In genomic region chr15:51619331-51620033, GRCh38 we compare ENCODE assay signal across 25 cellular contexts. TPM values are rescaled to one million over a fixed set of nuclear protein-coding genes. Genes with fewer than 3 reads are reported as not detected.
A peak's percentile ranks its signal among the peaks of the same experiment; 100 is the strongest.
DNase-seq lines count a peak whose midpoint lies in the region; ATAC-seq and TF ChIP-seq lines count a peak whose summit lies in the region.
"Had no signal": no experiment of that assay in that cellular context is flagged by ENCODE, and none has a peak within 500 bp of the region (broad histone marks: within the 10 kb centered on the region; RNA-seq: fewer than 3 reads in every experiment).

No MANE protein-coding gene starts in this region.

- H3K4me2 ChIP-seq in mesenchymal stem cell (ENCODE audit: low read length, poor library complexity, severe bottlenecking) = no peak overlapping the region
- H3K4me2 ChIP-seq in neural progenitor cell = no peak overlapping the region

- no peak overlapping the region for H3K18ac ChIP-seq in mesenchymal stem cell (ENCODE audit: low read depth in 1 of 2, low read length in 2 of 2)

- H3K4me3 ChIP-seq in mesenchymal stem cell (ENCODE audit: insufficient read depth in 1 of 2, low read depth in 1 of 2, low read length in 2 of 2) (no peak overlapping the region), Caco-2 (ENCODE audit: low read depth, low read length) (no peak overlapping the region), neural progenitor cell (no peak overlapping the region)
- H3K4me3 ChIP-seq: BLaER1, thyroid gland had no signal

- no peak for ATAC-seq in GM18909 (IDR thresholded peaks at IDR 0.05; ENCODE audit: poor library complexity, unreplicated experiment)
- ATAC-seq: activated CD8-positive, alpha-beta T cell treated with anti-CD3 and anti-CD28 coated beads, Interleukin-2, amount 10 ng/mL, durations not matched to agents 7 days and 5 days; left lobe of liver; Right ventricle myocardium inferior; stimulated activated naive CD8-positive, alpha-beta T cell treated with anti-CD3 and anti-CD28 coated beads, Interleukin-15, Interleukin-2, amounts not matched to agents 100 U/mL and 50 U/mL, for 24 hours had no signal

- H3K36me3 Mint-ChIP-seq in Caco-2 (ENCODE audit: insufficient read depth, unreplicated experiment) = peaks cover 12% of the 10 kb centered on the region
- peaks cover 14% of the 10 kb centered on the region for H3K36me3 Mint-ChIP-seq in neural progenitor cell

- no peak overlapping the region for H4K8ac ChIP-seq in mesenchymal stem cell (ENCODE audit: low read length)

- H2AFZ ChIP-seq in mesenchymal stem cell (ENCODE audit: low read depth, low read length) = no peak overlapping the region
- H2AFZ ChIP-seq in neural progenitor cell (replicated peaks) = no peak overlapping the region

- peaks cover 61% of the 10 kb centered on the region for H3K79me2 ChIP-seq in neural progenitor cell (ENCODE audit: low read depth)

- H3K23ac ChIP-seq in mesenchymal stem cell (ENCODE audit: low read length in 2 of 2) = no peak overlapping the region

- TF ChIP-seq CTCF in Caco-2 (IDR thresholded peaks at IDR 0.05; ENCODE audit: insufficient read depth in 1 of 2, low read depth in 1 of 2, low read length in 1 of 2, severe bottlenecking in 1 of 2, unreplicated experiment in 1 of 2) (no peak), neural progenitor cell (IDR thresholded peaks at IDR 0.05) (no peak)

- H3K4me1 ChIP-seq in mesenchymal stem cell (ENCODE audit: control insufficient read depth, insufficient read depth, low read depth, low read length) = no peaks in the 10 kb centered on the region
- H3K4me1 ChIP-seq in Caco-2 = peaks cover 6% of the 10 kb centered on the region; the same call in 1 of the 2 replicates
- peaks cover 16% of the 10 kb centered on the region for H3K4me1 ChIP-seq in neural progenitor cell

- no peak overlapping the region for H3K4ac ChIP-seq in mesenchymal stem cell (ENCODE audit: low read depth in 1 of 2, low read length in 2 of 2)

- intact Hi-C loops in Caco-2 (cut with micrococcal nuclease; ENCODE audit: unreplicated experiment) = no loop called here

- no peak overlapping the region for H2BK5ac ChIP-seq in mesenchymal stem cell (ENCODE audit: low read depth, low read length, poor library complexity, severe bottlenecking)

- no peak overlapping the region for H2AK5ac ChIP-seq in mesenchymal stem cell (ENCODE audit: low read length, severe bottlenecking)

- in situ Hi-C loops in SK-MEL-5 (cut with HindIII; ENCODE audit: low pct_unique_long_range_greater_than_20kb, low sequenced_read_pairs) = no loop called here

- no peak overlapping the region for H3K27ac Mint-ChIP-seq in Caco-2 (ENCODE audit: unreplicated experiment)
- H3K27ac Mint-ChIP-seq in neural progenitor cell = no peak overlapping the region
- H3K27ac Mint-ChIP-seq: activated CD8-positive, alpha-beta T cell treated with anti-CD3 and anti-CD28 coated beads, Interleukin-2, amount 10 ng/mL, durations not matched to agents 7 days and 5 days had no signal

- H3K9ac ChIP-seq in mesenchymal stem cell (ENCODE audit: low read length) (no peak overlapping the region), neural progenitor cell (no peak overlapping the region)
- H3K9ac ChIP-seq: BLaER1 had no signal

- no peak overlapping the region for H2BK15ac ChIP-seq in mesenchymal stem cell (ENCODE audit: low read depth, poor library complexity, severe bottlenecking)

- H4K91ac ChIP-seq in mesenchymal stem cell (ENCODE audit: low read length) = no peak overlapping the region

- POLR2A ChIA-PET in Caco-2 (lab: Charles Lee) = no interaction called here

- CTCF ChIA-PET in Caco-2 (lab: Charles Lee) = no interaction called here

- no peaks in the 10 kb centered on the region for H3K27me3 ChIP-seq in mesenchymal stem cell (ENCODE audit: control insufficient read depth in 1 of 2, insufficient read depth in 1 of 2, low read length in 2 of 2)
- no peaks in the 10 kb centered on the region for H3K27me3 ChIP-seq in Caco-2 (replicated peaks; ENCODE audit: control insufficient read depth, insufficient read depth, low read length)
- peaks cover 14% of the 10 kb centered on the region for H3K27me3 ChIP-seq in neural progenitor cell
- H3K27me3 ChIP-seq: BLaER1, thyroid gland had no signal

- no peak overlapping the region for H2BK120ac ChIP-seq in mesenchymal stem cell (ENCODE audit: low read depth, low read length)

- peaks cover 16% of the 10 kb centered on the region for H3K79me1 ChIP-seq in mesenchymal stem cell (replicated peaks; ENCODE audit: low read length, poor library complexity, severe bottlenecking)

- H3K14ac ChIP-seq in mesenchymal stem cell (ENCODE audit: low read length in 2 of 2) = no peak overlapping the region

- H3K36me3 ChIP-seq in mesenchymal stem cell (ENCODE audit: control insufficient read depth in 1 of 2, insufficient read depth in 2 of 2, low read depth in 1 of 2, low read length in 2 of 2) = no peaks in the 10 kb centered on the region
- H3K36me3 ChIP-seq in Caco-2 (ENCODE audit: control insufficient read depth, insufficient read depth, low read length) = no peaks in the 10 kb centered on the region
- H3K36me3 ChIP-seq in neural progenitor cell = no peaks in the 10 kb centered on the region
- H3K36me3 ChIP-seq: BLaER1, thyroid gland had no signal

- H3K4me1 Mint-ChIP-seq in Caco-2 (ENCODE audit: low read depth, unreplicated experiment) (peaks cover 7% of the 10 kb centered on the region), neural progenitor cell (peaks cover 24% of the 10 kb centered on the region)

- no TSS peak for BruUV-seq in Caco-2 (replicated peaks; lab: Mats Ljungman, UMichigan)

- no peaks in the 10 kb centered on the region for H4K20me1 ChIP-seq in neural progenitor cell (ENCODE audit: low read depth)

- H2BK12ac ChIP-seq in mesenchymal stem cell (ENCODE audit: low read length in 2 of 2) = no peak overlapping the region

- H3K27ac ChIP-seq in mesenchymal stem cell (ENCODE audit: low read length, poor library complexity, severe bottlenecking) (no peak overlapping the region), neural progenitor cell (no peak overlapping the region)
- H3K27ac ChIP-seq: BLaER1, thyroid gland had no signal

- H3K27me3 Mint-ChIP-seq in Caco-2 (ENCODE audit: insufficient read depth, unreplicated experiment) = peaks cover 2% of the 10 kb centered on the region
- peaks cover 3% of the 10 kb centered on the region for H3K27me3 Mint-ChIP-seq in neural progenitor cell (ENCODE audit: insufficient read depth, low read depth)

- H3K9me3 Mint-ChIP-seq in Caco-2 (ENCODE audit: unreplicated experiment) = no peaks in the 10 kb centered on the region
- H3K9me3 Mint-ChIP-seq in neural progenitor cell = no peaks in the 10 kb centered on the region

- peaks cover 14% of the 10 kb centered on the region for H3F3A ChIP-seq in neural progenitor cell (ENCODE audit: low read depth)

- peak; percentile 29 for DNase-seq in NOMO-1 treated with DMSO at 0.1 percent for 48 hours (lab: John Stamatoyannopoulos, UW; ENCODE audit: unreplicated experiment)
- DNase-seq in NOMO-1 treated with dmso at 0.1 percent for 144 hours (lab: John Stamatoyannopoulos, UW; ENCODE audit: unreplicated experiment) = no peak
- DNase-seq in SK-MEL-5 (ENCODE audit: low read depth, low spot score) = peak; percentile 78
- peak; percentile 60 for DNase-seq in mesenchymal stem cell
- DNase-seq in Caco-2 = no peak
- no peak for DNase-seq in neural progenitor cell (ENCODE audit: low spot score)
- DNase-seq in activated gamma-delta T cell treated with Interleukin-2 at 50 U/mL for 16 hours = no peak
- DNase-seq: 8988T; activated CD4-positive, CD25-positive, alpha-beta regulatory T cell treated with anti-CD3 and anti-CD28 coated beads, Interleukin-2, amount 50 U/mL, for 72 hours; activated CD8-positive, alpha-beta T cell treated with anti-CD3 and anti-CD28 coated beads, Interleukin-2, amount 10 ng/mL, durations not matched to agents 7 days and 5 days; activated naive CD4-positive, alpha-beta T cell treated with anti-CD3 and anti-CD28 coated beads, Interleukin-2, amount 50 U/mL, for 16 hours; activated T-cell treated with anti-CD3 and anti-CD28 coated beads, Interleukin-2, amount 50 U/mL, for 48 hours; dermis blood vessel endothelial cell; NCI-H1417 treated with DMSO at 0.1 percent for 48 hours; NCI-H524; nucleus accumbens; OCI-M1; spleen; stimulated activated CD4-positive, alpha-beta T cell treated with anti-CD3 and anti-CD28 coated beads, Interleukin-4, amount 100 ng/mL, for 24 hours; stimulated activated naive CD8-positive, alpha-beta T cell treated with anti-CD3 and anti-CD28 coated beads, Interleukin-15, Interleukin-2, amounts not matched to agents 100 U/mL and 50 U/mL, for 24 hours; thyroid gland had no signal

- 95% methylated on average over 6 of the region's 6 CpGs for WGBS in mesenchymal stem cell

- H3K4me3 Mint-ChIP-seq in Caco-2 (ENCODE audit: unreplicated experiment) (no peak overlapping the region), neural progenitor cell (no peak overlapping the region)
- H3K4me3 Mint-ChIP-seq: activated CD8-positive, alpha-beta T cell treated with anti-CD3 and anti-CD28 coated beads, Interleukin-2, amount 10 ng/mL, durations not matched to agents 7 days and 5 days had no signal

- H3K9me3 ChIP-seq in mesenchymal stem cell (ENCODE audit: control insufficient read depth, low read length) = no peaks in the 10 kb centered on the region
- H3K9me3 ChIP-seq in Caco-2 = no peaks in the 10 kb centered on the region
- H3K9me3 ChIP-seq in neural progenitor cell (ENCODE audit: low read depth) = no peaks in the 10 kb centered on the region
- H3K9me3 ChIP-seq: BLaER1, spleen, thyroid gland had no signal

RNA-seq across cellular contexts. Expression of gene DMXL2, which starts 3.1 kb away (rescaled TPM):
- 42.2 and 46.4 TPM in 2 replicates for total RNA-seq in SK-MEL-5 (2014; rRNA removed; shearing (Covaris generic))
- 20.8 and 29.9 TPM in 2 replicates for polyA plus RNA-seq in SK-MEL-5 (2015; cell fraction: cytosol; rRNA removed)
- polyA plus RNA-seq in SK-MEL-5 (2015; cell fraction: nucleus; rRNA removed) = 131 and 135 TPM in 2 replicates
- polyA plus RNA-seq in mesenchymal stem cell (2013, experiment 1 of 2) = 15.0 TPM
- 15.3 TPM for polyA plus RNA-seq in mesenchymal stem cell (2013, experiment 2 of 2)
- 7.5 TPM in 2 replicates for total RNA-seq in Caco-2 (2022)
- total RNA-seq in neural progenitor cell (ENCODE audit: low replicate concordance) = 78.4 and 124 TPM in 2 replicates

Comparison
In these comparisons a context has a peak if more than half of its experiments do, and no peak if none do; other contexts are left out.
1. DNase-seq: peak in NOMO-1 treated with DMSO at 0.1 percent for 48 hours (single experiment), SK-MEL-5 (single experiment) and mesenchymal stem cell (single experiment); none in NOMO-1 treated with dmso at 0.1 percent for 144 hours (single experiment), Caco-2 (0 of 2), neural progenitor cell (single experiment) and activated gamma-delta T cell treated with Interleukin-2 at 50 U/mL for 16 hours (single experiment).